Comparison of ENCODE assay signal across 2 cellular contexts in the genomic region with DNA sequence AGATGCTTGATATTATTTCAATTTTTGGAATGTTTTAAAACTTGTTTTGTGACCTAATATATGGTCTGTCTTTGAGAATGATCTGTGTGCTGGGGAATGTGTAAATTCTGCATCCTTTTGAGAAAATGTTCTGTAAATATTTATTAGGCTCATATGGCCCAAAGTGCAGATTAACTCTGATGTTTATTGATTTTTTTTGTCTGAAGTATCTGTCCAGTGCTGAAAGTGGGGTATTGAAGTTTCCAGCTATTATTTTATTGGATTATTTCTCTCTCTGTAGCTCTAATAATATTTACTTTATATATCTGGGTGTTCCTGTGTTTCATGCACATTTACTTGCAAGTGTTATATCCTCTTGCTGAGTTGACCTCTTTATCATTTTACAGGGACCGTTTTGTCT.
TF ChIP-seq lines count a peak whose summit lies in the region.

No MANE protein-coding gene starts in this region.

TF ChIP-seq in liver, 16 proteins besides CTCF, POLR2A, EP300 and RAD21 (continued from another document):
- TF ChIP-seq REST (IDR thresholded peaks at IDR 0.05) (peak; percentile 44), MAX (IDR thresholded peaks at IDR 0.05) (no peak)

TF ChIP-seq in HepG2, 621 proteins besides CTCF, POLR2A, EP300 and RAD21 (continued from another document):
- TF ChIP-seq REST (IDR thresholded peaks at IDR 0.05; ENCODE audit: borderline replicate concordance in 1 of 2, low read depth in 1 of 2, low read length in 2 of 2), result peak in 1 of 2 experiments; percentile 72; a peak in 2 of 4 replicates
